Comparison of ENCODE assay signal across 9 cellular contexts in the genomic region with DNA sequence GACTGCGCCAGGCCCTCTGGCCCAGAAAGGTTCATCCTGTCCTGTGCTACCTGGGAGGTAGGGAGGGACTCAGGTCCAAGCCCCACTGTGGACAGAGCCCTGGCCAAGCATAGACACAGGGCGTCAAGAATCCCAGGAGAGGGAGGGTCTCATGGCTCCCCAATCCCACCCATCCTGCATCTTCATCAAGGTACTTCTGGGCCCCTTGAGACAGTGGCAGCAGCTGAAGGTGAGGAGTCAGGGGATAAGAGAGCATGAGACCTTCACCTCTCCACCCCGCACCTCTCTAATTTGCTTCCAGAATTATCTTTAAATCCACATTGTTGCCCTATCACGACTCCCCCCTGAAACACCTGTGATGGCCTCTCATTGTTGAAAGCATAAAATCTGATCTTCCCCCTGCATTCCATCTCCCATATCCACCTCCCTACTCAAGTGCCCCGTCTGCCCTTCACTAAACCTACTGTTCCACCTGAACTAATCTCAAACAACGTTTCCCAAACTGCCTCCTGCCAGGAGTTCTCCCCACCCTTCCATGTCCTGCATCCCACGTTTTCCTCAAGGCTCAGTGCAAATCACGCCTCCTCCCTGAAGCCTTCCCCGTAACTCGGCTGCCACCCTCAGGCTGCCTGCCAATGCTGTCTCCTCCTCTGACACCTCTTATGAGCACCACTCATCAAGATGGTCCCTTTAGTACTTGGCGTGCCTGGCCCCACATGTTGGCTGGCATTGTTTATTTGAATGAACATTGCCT. TPM values are rescaled to one million over a fixed set of nuclear protein-coding genes. Genes with fewer than 3 reads are reported as not detected.
DNase-seq lines count a peak whose midpoint lies in the region; ATAC-seq and TF ChIP-seq lines count a peak whose summit lies in the region.
"Had no signal": no experiment of that assay in that cellular context is flagged by ENCODE, and none has a peak within 500 bp of the region (broad histone marks: within the 10 kb centered on the region; RNA-seq: fewer than 3 reads in every experiment).

No MANE protein-coding gene starts in this region.

- no peak for ATAC-seq in DND-41 (ENCODE audit: insufficient read depth, low read depth)
- peak; percentile 19 to 38 for ATAC-seq in lower lobe of right lung
- ATAC-seq in HG03159 (IDR thresholded peaks at IDR 0.05; ENCODE audit: unreplicated experiment), result no peak
- ATAC-seq in GM21786 (IDR thresholded peaks at IDR 0.05; ENCODE audit: unreplicated experiment), result no peak
- ATAC-seq in HG03342 (IDR thresholded peaks at IDR 0.05; ENCODE audit: unreplicated experiment), result no peak

- no peaks in the 10 kb centered on the region for H3K36me3 Mint-ChIP-seq in brain

- intact Hi-C loops in lower lobe of right lung (cut with DNase I), result no loop called here

- no peak overlapping the region for H3K4me3 Mint-ChIP-seq in brain

- H3K9ac ChIP-seq in DND-41 (ENCODE audit: low read depth, low read length), result no peak overlapping the region

- H3K79me2 ChIP-seq in DND-41 (ENCODE audit: insufficient read depth, low read length), result no peaks in the 10 kb centered on the region

- DNase-seq in DND-41, result no peak
- peak; percentile 32 for DNase-seq in NCI-H187 treated with DMSO at 0.1 percent for 48 hours (lab: John Stamatoyannopoulos, UW)
- peak; percentile 57 for DNase-seq in lower lobe of right lung
- no peak for DNase-seq in cortex of kidney (lab: John Stamatoyannopoulos, UW)
- DNase-seq: esophagus squamous epithelium had no signal

- H3K4me3 ChIP-seq in DND-41 (ENCODE audit: low read depth in 1 of 2, low read length in 2 of 2) (no peak overlapping the region), lower lobe of right lung (no peak overlapping the region)
- H3K4me3 ChIP-seq: esophagus squamous epithelium had no signal

- H3K27ac ChIP-seq in DND-41 (ENCODE audit: low read length), result no peak overlapping the region
- H3K27ac ChIP-seq in lower lobe of right lung, result no peak overlapping the region

- H3K4me2 ChIP-seq in DND-41 (ENCODE audit: insufficient read depth, low read length), result no peak overlapping the region

- no peak overlapping the region for H2AFZ ChIP-seq in DND-41 (ENCODE audit: low read depth, low read length)

- H4K20me1 ChIP-seq in DND-41 (ENCODE audit: insufficient read depth, low read length), result no peaks in the 10 kb centered on the region; the same call in 1 of the 2 replicates

- TF ChIP-seq CTCF in DND-41 (IDR thresholded peaks at IDR 0.05; ENCODE audit: borderline replicate concordance, extremely low read depth, low read length, poor library complexity, severe bottlenecking), result peak; percentile 11
- no peak for TF ChIP-seq CTCF in brain (conservative IDR thresholded peaks at IDR 0.05)
- no peak for TF ChIP-seq CTCF in lower lobe of right lung (IDR thresholded peaks at IDR 0.05)

- no peaks in the 10 kb centered on the region for H3K36me3 ChIP-seq in DND-41 (ENCODE audit: insufficient read depth, low read length)
- no peaks in the 10 kb centered on the region for H3K36me3 ChIP-seq in lower lobe of right lung
- H3K36me3 ChIP-seq: esophagus squamous epithelium had no signal

- H3K27me3 ChIP-seq in DND-41 (ENCODE audit: insufficient read depth, low read length, poor library complexity) (peaks cover 7% of the 10 kb centered on the region), lower lobe of right lung (ENCODE audit: low read depth) (no peaks in the 10 kb centered on the region)

- no peaks in the 10 kb centered on the region for H3K9me3 ChIP-seq in DND-41 (ENCODE audit: insufficient read depth, low read length, severe bottlenecking)
- no peaks in the 10 kb centered on the region for H3K9me3 ChIP-seq in lower lobe of right lung
- H3K9me3 ChIP-seq: esophagus squamous epithelium had no signal

- H3K27ac Mint-ChIP-seq in brain, result peak overlapping the region in 3 of 5 experiments; percentile 49 to 81 (median 69)

- no peaks in the 10 kb centered on the region for H3K4me1 ChIP-seq in DND-41 (ENCODE audit: insufficient read depth, low read length)
- H3K4me1 ChIP-seq in lower lobe of right lung, result peaks cover 6% of the 10 kb centered on the region

- peaks cover 41% of the 10 kb centered on the region for H3K4me1 Mint-ChIP-seq in brain

- no peaks in the 10 kb centered on the region for H3K9me3 Mint-ChIP-seq in brain

- peaks cover 14% of the 10 kb centered on the region for H3K27me3 Mint-ChIP-seq in brain

RNA-seq across cellular contexts. Expression of a gene that starts 27.1 kb away (rescaled TPM):
- polyA plus RNA-seq in brain (ENCODE audit: insufficient read depth, low read depth, low replicate concordance), result 252 TPM
- 140 TPM for total RNA-seq in lower lobe of right lung

RNA-seq across cellular contexts. Expression of a gene that starts 30.3 kb away (rescaled TPM):
- 216 TPM for polyA plus RNA-seq in brain (ENCODE audit: insufficient read depth, low read depth, low replicate concordance)
- 453 TPM for total RNA-seq in lower lobe of right lung

Comparison
In these comparisons a context has a peak if more than half of its experiments do, and no peak if none do; other contexts are left out.
1. ATAC-seq: peak in lower lobe of right lung (2 of 2); none in DND-41 (single experiment), HG03159 (single experiment), GM21786 (single experiment) and HG03342 (single experiment).
2. DNase-seq: peak in NCI-H187 treated with DMSO at 0.1 percent for 48 hours (single experiment) and lower lobe of right lung (single experiment); none in DND-41 (single experiment) and cortex of kidney (single experiment).